ENCODE assay signal across 9 cellular contexts in the genomic region with DNA sequence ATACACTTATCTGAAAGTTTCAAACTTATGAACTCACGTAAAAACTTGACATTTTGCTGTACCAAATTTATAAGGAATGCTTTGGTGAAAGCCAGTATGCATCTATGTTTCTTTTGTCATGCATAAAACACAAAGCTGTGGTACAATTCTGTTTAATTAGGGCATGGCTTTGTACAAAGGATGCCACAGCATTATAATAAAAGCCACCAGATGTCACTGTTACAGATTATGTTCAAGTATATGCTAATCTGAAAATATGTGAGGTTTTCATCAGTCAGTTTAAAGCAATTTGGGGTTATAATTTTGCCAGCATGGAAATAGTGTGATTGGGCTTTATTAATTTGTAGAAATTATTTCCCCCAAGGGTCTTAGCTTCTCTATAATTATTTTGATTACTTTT.
DNase-seq lines count a peak whose midpoint lies in the region; ATAC-seq and TF ChIP-seq lines count a peak whose summit lies in the region.
"Had no signal": no experiment of that assay in that cellular context is flagged by ENCODE, and none has a peak within 500 bp of the region (broad histone marks: within the 10 kb centered on the region; RNA-seq: fewer than 3 reads in every experiment).

No MANE protein-coding gene starts in this region.

- peak; percentile 63 for ATAC-seq in GM21360 (IDR thresholded peaks at IDR 0.05; ENCODE audit: unreplicated experiment)
- ATAC-seq in effector memory CD8-positive, alpha-beta T cell (replicated peaks) = no peak

- TF ChIP-seq CTCF in C4-2B (conservative IDR thresholded peaks at IDR 0.05) (peak; percentile 72), fibroblast of mammary gland (conservative IDR thresholded peaks at IDR 0.05; ENCODE audit: control insufficient read depth, insufficient read depth, low read depth, low read length) (peak; percentile 6)

- CTCF ChIA-PET in activated CD4-positive, alpha-beta memory T cell treated with anti-CD3 and anti-CD28 coated beads, Interleukin-2, amount 10 ng/mL, durations not matched to agents 7 days and 5 days (lab: Charles Lee) = interaction anchor here (0.6 to 1.0 kb wide), 2 partner anchors 8 to 1066 kb away, joined by 3 read pairs; no protein-coding TSS in a partner anchor

- POLR2A ChIA-PET in activated CD4-positive, alpha-beta memory T cell treated with anti-CD3 and anti-CD28 coated beads, Interleukin-2, amount 10 ng/mL, durations not matched to agents 7 days and 5 days (lab: Charles Lee) = interaction anchor here (0.6 kb wide), 1 partner anchor 14 kb away, joined by 3 read pairs; no protein-coding TSS in a partner anchor

- DNase-seq in NCI-H460 (ENCODE audit: extremely low read depth, low read depth) (peak; percentile 7), fibroblast of mammary gland (ENCODE audit: low read depth) (no peak), NCI-H774 (lab: John Stamatoyannopoulos, UW) (no peak), AG08395 (ENCODE audit: low spot score) (no peak)
- no peak for DNase-seq in activated CD4-positive, alpha-beta memory T cell treated with anti-CD3 and anti-CD28 coated beads, Interleukin-2, amount 10 ng/mL, durations not matched to agents 7 days and 5 days
- no peak for DNase-seq in effector memory CD8-positive, alpha-beta T cell

- no peak overlapping the region for H3K4me3 Mint-ChIP-seq in activated CD4-positive, alpha-beta memory T cell treated with anti-CD3 and anti-CD28 coated beads, Interleukin-2, amount 10 ng/mL, durations not matched to agents 7 days and 5 days
- no peak overlapping the region for H3K4me3 Mint-ChIP-seq in effector memory CD8-positive, alpha-beta T cell
- H3K4me3 Mint-ChIP-seq: dendritic cell treated with granulocyte-macrophage colony-stimulating factor and Interleukin-4, amounts not matched to agents 40 ng/mL and 50 ng/mL, for 4 days had no signal

- H3K36me3 Mint-ChIP-seq in activated CD4-positive, alpha-beta memory T cell treated with anti-CD3 and anti-CD28 coated beads, Interleukin-2, amount 10 ng/mL, durations not matched to agents 7 days and 5 days (ENCODE audit: low read depth) = no peaks in the 10 kb centered on the region
- H3K36me3 Mint-ChIP-seq in effector memory CD8-positive, alpha-beta T cell (ENCODE audit: insufficient read depth) = no peaks in the 10 kb centered on the region

- no peak overlapping the region for H3K27ac Mint-ChIP-seq in activated CD4-positive, alpha-beta memory T cell treated with anti-CD3 and anti-CD28 coated beads, Interleukin-2, amount 10 ng/mL, durations not matched to agents 7 days and 5 days
- no peak overlapping the region for H3K27ac Mint-ChIP-seq in effector memory CD8-positive, alpha-beta T cell
- H3K27ac Mint-ChIP-seq: dendritic cell treated with granulocyte-macrophage colony-stimulating factor and Interleukin-4, amounts not matched to agents 40 ng/mL and 50 ng/mL, for 4 days had no signal

- H3K27me3 Mint-ChIP-seq in activated CD4-positive, alpha-beta memory T cell treated with anti-CD3 and anti-CD28 coated beads, Interleukin-2, amount 10 ng/mL, durations not matched to agents 7 days and 5 days = no peaks in the 10 kb centered on the region
- H3K27me3 Mint-ChIP-seq in effector memory CD8-positive, alpha-beta T cell = no peaks in the 10 kb centered on the region
- H3K27me3 Mint-ChIP-seq: dendritic cell treated with granulocyte-macrophage colony-stimulating factor and Interleukin-4, amounts not matched to agents 40 ng/mL and 50 ng/mL, for 4 days had no signal

- H3K4me1 Mint-ChIP-seq in activated CD4-positive, alpha-beta memory T cell treated with anti-CD3 and anti-CD28 coated beads, Interleukin-2, amount 10 ng/mL, durations not matched to agents 7 days and 5 days = no peaks in the 10 kb centered on the region
- H3K4me1 Mint-ChIP-seq in effector memory CD8-positive, alpha-beta T cell (ENCODE audit: low read depth in 2 of 2) = no peaks in the 10 kb centered on the region

- no peak overlapping the region for H3K27ac ChIP-seq in C4-2B

- no peak overlapping the region for H3K4me3 ChIP-seq in fibroblast of mammary gland (ENCODE audit: control insufficient read depth, low read depth, low read length)

- no peaks in the 10 kb centered on the region for H3K9me3 Mint-ChIP-seq in activated CD4-positive, alpha-beta memory T cell treated with anti-CD3 and anti-CD28 coated beads, Interleukin-2, amount 10 ng/mL, durations not matched to agents 7 days and 5 days
- no peaks in the 10 kb centered on the region for H3K9me3 Mint-ChIP-seq in effector memory CD8-positive, alpha-beta T cell
- H3K9me3 Mint-ChIP-seq: dendritic cell treated with granulocyte-macrophage colony-stimulating factor and Interleukin-4, amounts not matched to agents 40 ng/mL and 50 ng/mL, for 4 days had no signal
